2 cellular contexts compared by ENCODE assay signal in the genomic region with DNA sequence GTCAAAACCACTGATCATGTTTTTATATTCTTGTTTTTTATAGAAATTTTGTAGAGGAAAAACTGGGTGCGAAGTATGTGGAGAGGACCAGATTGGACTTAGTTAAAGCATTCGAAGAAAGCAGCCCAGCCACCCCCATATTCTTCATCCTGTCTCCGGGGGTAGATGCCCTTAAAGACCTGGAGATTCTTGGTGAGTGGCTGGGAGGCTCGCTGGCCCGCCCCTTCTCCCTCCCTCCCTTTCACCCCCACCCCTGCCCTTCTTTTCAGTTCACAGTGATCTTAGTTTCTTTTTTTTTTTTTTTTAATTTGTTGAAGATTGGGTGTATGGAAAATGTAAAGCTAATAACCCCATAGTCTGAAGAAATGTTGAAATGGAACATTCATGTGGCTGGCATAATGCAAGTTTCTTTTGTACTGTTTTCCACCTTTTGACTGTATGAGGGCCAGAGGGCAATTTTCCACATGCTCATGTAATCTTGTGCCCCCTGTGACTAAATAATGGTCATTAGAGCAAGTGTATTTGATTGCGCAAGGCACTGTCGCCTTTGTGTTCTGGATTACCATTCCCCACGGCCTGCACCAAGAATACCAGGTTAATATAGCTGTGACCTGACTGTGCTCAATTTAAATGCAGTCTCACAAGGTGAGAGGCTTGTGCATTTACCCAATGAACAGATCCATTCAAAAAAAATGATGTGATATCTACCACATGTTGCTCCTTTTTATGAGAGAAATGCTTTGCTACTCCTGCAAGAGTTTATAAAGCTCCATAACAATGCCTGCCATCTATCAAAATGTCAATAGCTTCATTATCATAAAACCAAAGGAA.
A peak's percentile ranks its signal among the peaks of the same experiment; 100 is the strongest.
TF ChIP-seq lines count a peak whose summit lies in the region.

No MANE protein-coding gene starts in this region.

TF ChIP-seq in Ishikawa, 13 proteins besides CTCF, POLR2A, EP300 and RAD21:
- TF ChIP-seq CEBPB (IDR thresholded peaks at IDR 0.05), result peak; percentile 87
- TF ChIP-seq, protein P1, sequence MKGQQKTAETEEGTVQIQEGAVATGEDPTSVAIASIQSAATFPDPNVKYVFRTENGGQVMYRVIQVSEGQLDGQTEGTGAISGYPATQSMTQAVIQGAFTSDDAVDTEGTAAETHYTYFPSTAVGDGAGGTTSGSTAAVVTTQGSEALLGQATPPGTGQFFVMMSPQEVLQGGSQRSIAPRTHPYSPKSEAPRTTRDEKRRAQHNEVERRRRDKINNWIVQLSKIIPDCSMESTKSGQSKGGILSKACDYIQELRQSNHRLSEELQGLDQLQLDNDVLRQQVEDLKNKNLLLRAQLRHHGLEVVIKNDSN (IDR thresholded peaks at IDR 0.05), result no peak

TF ChIP-seq in WTC11, 78 proteins besides CTCF, POLR2A, EP300 and RAD21:
- TF ChIP-seq JAZF1 (CRISPR knock-in tag; IDR thresholded peaks at IDR 0.05), result no peak
- TF ChIP-seq, protein P2, sequence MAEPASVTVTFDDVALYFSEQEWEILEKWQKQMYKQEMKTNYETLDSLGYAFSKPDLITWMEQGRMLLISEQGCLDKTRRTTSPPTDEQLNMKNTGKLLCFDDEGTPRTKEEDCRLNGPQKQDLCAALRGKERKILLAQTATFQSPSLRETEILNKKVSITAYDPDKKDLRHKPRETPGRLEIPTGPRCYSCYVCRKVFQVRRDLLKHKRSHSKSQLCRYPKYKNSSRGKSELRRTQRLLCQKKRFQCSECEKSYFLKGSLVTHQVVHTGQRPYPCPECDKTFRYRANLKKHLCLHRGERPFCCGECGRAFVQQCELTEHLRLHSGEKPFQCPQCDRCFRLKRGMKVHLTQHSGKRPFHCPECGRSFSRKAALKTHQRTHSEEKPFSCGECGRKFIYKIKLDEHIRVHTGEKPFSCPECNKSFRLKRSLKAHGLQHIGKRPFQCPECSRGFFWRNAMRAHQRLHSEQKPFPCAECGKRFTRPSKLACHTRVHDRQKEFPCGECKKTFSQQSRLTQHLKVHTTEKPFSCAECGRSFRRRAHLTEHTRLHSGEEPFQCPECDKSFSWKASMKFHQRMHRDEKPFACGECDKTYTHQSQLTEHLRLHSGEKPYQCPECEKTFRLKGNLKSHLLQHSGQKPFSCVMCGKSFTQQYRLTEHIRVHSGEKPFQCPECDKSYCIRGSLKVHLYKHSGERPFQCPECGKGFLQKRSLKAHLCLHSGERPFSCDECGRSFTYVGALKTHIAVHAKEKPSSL (CRISPR knock-in tag; conservative IDR thresholded peaks at IDR 0.05), result no peak
- TF ChIP-seq, protein P3, sequence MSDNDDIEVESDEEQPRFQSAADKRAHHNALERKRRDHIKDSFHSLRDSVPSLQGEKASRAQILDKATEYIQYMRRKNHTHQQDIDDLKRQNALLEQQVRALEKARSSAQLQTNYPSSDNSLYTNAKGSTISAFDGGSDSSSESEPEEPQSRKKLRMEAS (CRISPR knock-in tag; IDR thresholded peaks at IDR 0.05), result no peak
- no peak for TF ChIP-seq ZNF219 (CRISPR knock-in tag; IDR thresholded peaks at IDR 0.05; ENCODE audit: borderline replicate concordance)
- no peak for TF ChIP-seq NFE2L1 (CRISPR knock-in tag; IDR thresholded peaks at IDR 0.05)
- no peak for TF ChIP-seq ZBTB21 (CRISPR knock-in tag; IDR thresholded peaks at IDR 0.05; ENCODE audit: borderline replicate concordance)
